ENCODE assay signal across 1 cellular context in genomic region chr17:48500435-48501426, GRCh38.
TF ChIP-seq lines count a peak whose summit lies in the region.

No MANE protein-coding gene starts in this region.

TF ChIP-seq in GM23338, 12 proteins besides CTCF, POLR2A, EP300 and RAD21 (continued from another document):
- TF ChIP-seq NANOG (IDR thresholded peaks at IDR 0.05; ENCODE audit: borderline replicate concordance) = no peak
